8 cellular contexts compared by ENCODE assay signal in the genomic region with DNA sequence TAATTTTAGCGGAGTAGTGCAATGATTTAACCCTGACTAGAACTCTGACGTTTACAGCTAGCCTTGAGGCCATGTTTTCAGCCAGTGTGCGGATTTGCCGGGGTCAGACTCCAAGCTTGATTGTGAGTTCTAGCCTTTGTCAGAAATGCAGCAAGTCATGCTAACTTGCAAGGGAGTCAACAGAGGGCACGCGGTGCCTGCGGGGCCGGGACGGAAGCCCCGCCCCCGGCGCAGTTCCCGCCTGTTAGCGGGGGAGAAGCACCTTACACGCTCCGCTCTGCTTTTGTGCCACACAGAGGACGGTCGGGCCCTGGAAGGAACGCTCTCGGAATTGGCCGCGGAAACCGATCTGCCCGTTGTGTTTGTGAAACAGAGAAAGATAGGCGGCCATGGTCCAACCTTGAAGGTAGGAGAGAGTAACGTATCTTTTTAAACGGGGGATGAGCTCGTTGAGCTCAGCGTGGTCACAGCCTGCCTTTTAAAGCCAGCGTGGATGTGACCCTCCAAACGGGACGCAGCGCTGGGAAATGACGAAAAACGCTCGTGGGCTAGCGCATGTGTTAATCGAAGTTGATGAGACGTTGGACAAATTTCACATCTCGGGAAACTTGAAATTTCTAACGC. TPM values are rescaled to one million over a fixed set of nuclear protein-coding genes. Genes with fewer than 3 reads are reported as not detected.
DNase-seq lines count a peak whose midpoint lies in the region; ATAC-seq and TF ChIP-seq lines count a peak whose summit lies in the region.

No MANE protein-coding gene starts in this region.

- no peaks in the 10 kb centered on the region for H3K27me3 Mint-ChIP-seq in progenitor cell of endocrine pancreas

- TF ChIP-seq POLR2A in adrenal gland (IDR thresholded peaks at IDR 0.05) = peak; percentile 78 to 95

- peak overlapping the region; percentile 100 for H3K27ac Mint-ChIP-seq in progenitor cell of endocrine pancreas

- WGBS in adrenal gland, 4 donors = 0% methylated on average over 23 to 41 of the region's 41 CpGs
- WGBS in urinary bladder = under 1% methylated on average over 41 of the region's 41 CpGs

- H3K27ac ChIP-seq in adrenal gland = peak overlapping the region; percentile 93 to 99 (median 96)
- peak overlapping the region; percentile 94 for H3K27ac ChIP-seq in left ventricle myocardium inferior (replicated peaks)
- H3K27ac ChIP-seq in urinary bladder (ENCODE audit: low read depth) = peak overlapping the region; percentile 77

- H3K27me3 ChIP-seq in adrenal gland (no peaks in the 10 kb centered on the region), left ventricle myocardium inferior (ENCODE audit: low read depth) (no peaks in the 10 kb centered on the region)

- H3K36me3 Mint-ChIP-seq in progenitor cell of endocrine pancreas (ENCODE audit: insufficient read depth) = peaks cover 17% of the 10 kb centered on the region

- H3K4me3 ChIP-seq in GM12865 (ENCODE audit: low read depth, low read length) (peak overlapping the region; percentile 63), adrenal gland (peak overlapping the region; percentile 2 to 94 (median 68)), left ventricle myocardium inferior (peak overlapping the region; percentile 72), urinary bladder (ENCODE audit: low read depth, low read length) (peak overlapping the region; percentile 89)

- H3K9me3 Mint-ChIP-seq in progenitor cell of endocrine pancreas (ENCODE audit: low read depth) = no peaks in the 10 kb centered on the region

- H3K4me3 Mint-ChIP-seq in progenitor cell of endocrine pancreas (ENCODE audit: low read depth) = peak overlapping the region; percentile 100

- peak; percentile 94 for DNase-seq in GM12865 (ENCODE audit: low read depth)
- peak; percentile 42 for DNase-seq in NCI-H1436 treated with DMSO at 0.1 percent for 48 hours (lab: John Stamatoyannopoulos, UW)
- peak; percentile 77 for DNase-seq in T follicular helper cell (ENCODE audit: low read depth)
- DNase-seq in adrenal gland = peak; percentile 83 to 91 (median 86)
- DNase-seq in left ventricle myocardium inferior = peak; percentile 77
- DNase-seq in progenitor cell of endocrine pancreas (ENCODE audit: low spot score, unreplicated experiment) = peak; percentile 73

- intact Hi-C loops in adrenal gland (cut with DNase I) = loop anchor here (5.0 kb wide), 1 partner anchor 71 kb away; a partner anchor contains a TSS
- intact Hi-C loops in left ventricle myocardium inferior (cut with micrococcal nuclease) = loop anchor here (10.0 kb wide), 1 partner anchor 64 kb away; no protein-coding TSS in a partner anchor

- H3K9me3 ChIP-seq in adrenal gland (replicated peaks in 1 of 3) (no peaks in the 10 kb centered on the region), left ventricle myocardium inferior (replicated peaks) (no peaks in the 10 kb centered on the region)

- TF ChIP-seq CTCF in GM12865 (IDR thresholded peaks at IDR 0.05; ENCODE audit: insufficient read depth, low read depth, low read length, missing control alignments) (no peak), adrenal gland (IDR thresholded peaks at IDR 0.05) (peak in 1 of 6 experiments; percentile 5), left ventricle myocardium inferior (IDR thresholded peaks at IDR 0.05; ENCODE audit: borderline replicate concordance) (no peak), progenitor cell of endocrine pancreas (IDR thresholded peaks at IDR 0.05; ENCODE audit: unreplicated experiment) (no peak)

- H3K36me3 ChIP-seq in adrenal gland (replicated peaks in 1 of 2) = peaks cover 0 to 24% of the 10 kb centered on the region in 2 donors
- H3K36me3 ChIP-seq in left ventricle myocardium inferior = peaks cover 27% of the 10 kb centered on the region
- H3K36me3 ChIP-seq in urinary bladder (ENCODE audit: insufficient read depth) = peaks cover 4% of the 10 kb centered on the region

- peak; percentile 36 for ATAC-seq in HG02840 (IDR thresholded peaks at IDR 0.05; ENCODE audit: low FRiP score, unreplicated experiment)

- H3K4me1 Mint-ChIP-seq in progenitor cell of endocrine pancreas (ENCODE audit: low read depth) = peaks cover 23% of the 10 kb centered on the region

- peaks cover 24 to 52% of the 10 kb centered on the region in 2 donors for H3K4me1 ChIP-seq in adrenal gland (replicated peaks in 1 of 2)
- H3K4me1 ChIP-seq in left ventricle myocardium inferior = peaks cover 63% of the 10 kb centered on the region
- H3K4me1 ChIP-seq in urinary bladder (ENCODE audit: insufficient read depth) = no peaks in the 10 kb centered on the region

RNA-seq across cellular contexts. Expression of a gene that starts 14.8 kb away (rescaled TPM):
- 10 to 100 TPM in 3 of 8 donors, 1 to 10 TPM in 5; 2.9 to 20.3 (median 5.4) TPM for total RNA-seq in adrenal gland
- 1 to 10 TPM; 1.5 to 8.1 (median 4.4) TPM for polyA plus RNA-seq in adrenal gland
- 0.60 TPM for total RNA-seq in left ventricle myocardium inferior
- total RNA-seq in progenitor cell of endocrine pancreas = 2.8 and 2.9 TPM in 2 replicates
- total RNA-seq in urinary bladder = 7.7 TPM
- polyA plus RNA-seq in urinary bladder = 2.2 TPM

Comparison
In these comparisons a context has a peak if more than half of its experiments do, and no peak if none do; other contexts are left out.
1. Peak in every context shown above with its lines: DNase-seq, ATAC-seq, H3K4me3 ChIP-seq and H3K27ac ChIP-seq.
2. DNase-seq: peak in every context shown above with its lines; median percentile 94 in GM12865; 86 in adrenal gland; 77 in T follicular helper cell; 77 in left ventricle myocardium inferior; 73 in progenitor cell of endocrine pancreas; 42 in NCI-H1436 treated with DMSO at 0.1 percent for 48 hours.